Comparison of ENCODE assay signal across 1 cellular context in genomic region chr19:50555447-50556235, GRCh38.
TF ChIP-seq lines count a peak whose summit lies in the region.

No MANE protein-coding gene starts in this region.

TF ChIP-seq in IMR-90, 13 proteins besides CTCF, POLR2A, EP300 and RAD21:
- TF ChIP-seq BHLHE40 (IDR thresholded peaks at IDR 0.05; ENCODE audit: low read depth, low read length) = no peak
- no peak for TF ChIP-seq CHD1 (IDR thresholded peaks at IDR 0.05; ENCODE audit: low read depth, low read length)
- TF ChIP-seq ELK1 (IDR thresholded peaks at IDR 0.05; ENCODE audit: borderline replicate concordance, low read depth, low read length) = no peak
- TF ChIP-seq RCOR1 (IDR thresholded peaks at IDR 0.05; ENCODE audit: insufficient replicate concordance, low read length) = no peak
- TF ChIP-seq SMC3 (IDR thresholded peaks at IDR 0.05; ENCODE audit: low read depth, low read length) = no peak
- no peak for TF ChIP-seq USF2 (IDR thresholded peaks at IDR 0.05; ENCODE audit: low read depth, low read length)
- no peak for TF ChIP-seq MAZ (IDR thresholded peaks at IDR 0.05; ENCODE audit: borderline replicate concordance, low read depth, low read length)
- TF ChIP-seq MXI1 (IDR thresholded peaks at IDR 0.05; ENCODE audit: borderline replicate concordance, low read depth, low read length) = no peak
- TF ChIP-seq FOS (IDR thresholded peaks at IDR 0.05; ENCODE audit: low read depth, low read length) = no peak
- TF ChIP-seq MAFK (IDR thresholded peaks at IDR 0.05; ENCODE audit: low read depth, low read length) = no peak
- no peak for TF ChIP-seq NFE2L2 (IDR thresholded peaks at IDR 0.05; ENCODE audit: low read depth, low read length)
- TF ChIP-seq CEBPB (IDR thresholded peaks at IDR 0.05; ENCODE audit: low read depth, low read length) = no peak
- TF ChIP-seq RFX5 (IDR thresholded peaks at IDR 0.05; ENCODE audit: low read depth, low read length) = no peak
